14 cellular contexts compared by ENCODE assay signal in the genomic region with DNA sequence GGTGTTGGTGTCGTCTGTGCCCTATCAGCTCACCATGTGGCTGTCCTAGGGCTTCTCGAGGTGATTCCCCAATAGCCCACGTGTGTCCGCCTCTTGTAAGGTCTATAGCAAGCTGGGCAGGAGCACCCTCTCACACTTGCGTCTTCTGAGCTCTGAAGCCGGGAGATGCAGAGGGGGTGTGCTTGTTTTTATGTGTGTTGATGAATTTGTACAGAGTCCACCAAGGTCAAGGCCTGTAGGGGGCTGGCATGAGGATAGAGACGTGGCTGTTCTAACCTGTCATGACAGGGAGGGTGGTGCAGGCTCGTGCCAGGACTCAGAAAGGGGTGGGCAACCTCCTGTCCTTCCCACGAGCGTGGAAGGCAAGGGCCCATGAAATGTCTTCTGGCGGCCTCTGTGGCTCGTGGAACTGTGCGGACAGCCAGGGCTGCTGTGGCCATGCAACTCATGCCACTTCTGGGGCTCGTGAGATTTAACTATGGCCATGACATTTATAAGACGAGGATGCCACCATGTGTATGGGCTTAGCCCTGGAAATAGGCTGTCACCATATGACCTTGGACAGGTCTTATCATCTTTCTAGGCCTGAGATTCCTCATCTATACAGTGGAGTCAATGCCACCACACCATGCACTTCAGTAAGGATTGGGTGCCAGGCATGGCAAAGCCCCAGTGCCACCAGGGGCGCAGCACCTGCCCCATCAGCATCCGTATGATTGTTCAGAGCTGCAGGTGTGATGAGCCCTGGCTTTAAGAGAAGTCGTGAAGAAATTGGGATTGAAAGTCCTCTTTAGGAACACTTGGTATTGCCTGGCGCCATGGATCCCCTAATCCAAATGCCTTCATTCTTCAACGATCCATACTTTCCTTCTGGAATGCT. TPM values are rescaled to one million over a fixed set of nuclear protein-coding genes. Genes with fewer than 3 reads are reported as not detected.
"Had no signal": no experiment of that assay in that cellular context is flagged by ENCODE, and none has a peak within 500 bp of the region (broad histone marks: within the 10 kb centered on the region; RNA-seq: fewer than 3 reads in every experiment).

No MANE protein-coding gene starts in this region.

- H3K27me3 ChIP-seq: testis had no signal

- H3K27ac ChIP-seq: foreskin keratinocyte, sigmoid colon, testis had no signal

- H3K27ac Mint-ChIP-seq: activated naive CD4-positive, alpha-beta T cell treated with anti-CD3 and anti-CD28 coated beads, Interleukin-2, amount 10 ng/mL, durations not matched to agents 7 days and 5 days; endodermal cell; natural killer cell; stimulated activated memory B cell treated with anti-CD40 and anti-IgM and Interleukin-4, amounts not matched to agents 10 μg/mL and 1 μg/mL and 100 μg/mL, for 72 hours; T-cell had no signal

- H3K9me3 Mint-ChIP-seq: activated naive CD4-positive, alpha-beta T cell treated with anti-CD3 and anti-CD28 coated beads, Interleukin-2, amount 10 ng/mL, durations not matched to agents 7 days and 5 days; endodermal cell; natural killer cell; stimulated activated memory B cell treated with anti-CD40 and anti-IgM and Interleukin-4, amounts not matched to agents 10 μg/mL and 1 μg/mL and 100 μg/mL, for 72 hours; T-cell; type B pancreatic cell had no signal

- DNase-seq: activated CD4-positive, alpha-beta T cell treated with anti-CD3 and anti-CD28 coated beads, Interleukin-2, amount 50 U/mL, for 1 hour; activated CD4-positive, CD25-positive, alpha-beta regulatory T cell; activated effector memory CD4-positive, alpha-beta T cell treated with Interleukin-2 at 50 U/mL for 16 hours; T-cell had no signal

- H3K36me3 Mint-ChIP-seq: activated naive CD4-positive, alpha-beta T cell treated with anti-CD3 and anti-CD28 coated beads, Interleukin-2, amount 10 ng/mL, durations not matched to agents 7 days and 5 days; natural killer cell; stimulated activated memory B cell treated with anti-CD40 and anti-IgM and Interleukin-4, amounts not matched to agents 10 μg/mL and 1 μg/mL and 100 μg/mL, for 72 hours; T-cell; type B pancreatic cell had no signal

- H3K9me3 ChIP-seq: sigmoid colon, testis had no signal

- H3K4me3 ChIP-seq: lung had no signal

- ATAC-seq: stimulated activated memory B cell treated with anti-CD40 and anti-IgM and Interleukin-4, amounts not matched to agents 10 μg/mL and 1 μg/mL and 100 μg/mL, for 72 hours; T-cell had no signal

- H3K36me3 ChIP-seq: sigmoid colon had no signal

- H3K4me1 ChIP-seq: foreskin keratinocyte had no signal

- H3K4me3 Mint-ChIP-seq: activated naive CD4-positive, alpha-beta T cell treated with anti-CD3 and anti-CD28 coated beads, Interleukin-2, amount 10 ng/mL, durations not matched to agents 7 days and 5 days; natural killer cell; stimulated activated memory B cell treated with anti-CD40 and anti-IgM and Interleukin-4, amounts not matched to agents 10 μg/mL and 1 μg/mL and 100 μg/mL, for 72 hours had no signal

RNA-seq across cellular contexts. Expression of a gene that starts 2.3 kb away (rescaled TPM):
- total RNA-seq: epithelial cell of proximal tubule had no signal
